8 cellular contexts compared by ENCODE assay signal in genomic region chr4:184097240-184097619, GRCh38.
DNase-seq lines count a peak whose midpoint lies in the region; ATAC-seq lines count a peak whose summit lies in the region.

No MANE protein-coding gene starts in this region.

- ATAC-seq in HG02571 (IDR thresholded peaks at IDR 0.05; ENCODE audit: unreplicated experiment) (peak; percentile 85), HG03045 (IDR thresholded peaks at IDR 0.05; ENCODE audit: unreplicated experiment) (no peak)

- peak; percentile 14 for DNase-seq in Daoy (ENCODE audit: low read depth)
- peak in 30 of 56 donors; percentile 6 to 70 (median 22) for DNase-seq in amygdala (lab: John Stamatoyannopoulos, UW)
- peak; percentile 31 for DNase-seq in kidney tubule cell (ENCODE audit: low spot score)
- peak; percentile 15 for DNase-seq in stimulated activated CD8-positive, alpha-beta memory T cell treated with anti-CD3 and anti-CD28 coated beads, Interleukin-4, amount 100 ng/mL, for 24 hours (ENCODE audit: low read depth)
- no peak for DNase-seq in LoVo (ENCODE audit: low spot score)
- no peak for DNase-seq in UCSD-AML1 (lab: John Stamatoyannopoulos, UW; ENCODE audit: unreplicated experiment)

Comparison
In these comparisons a context has a peak if more than half of its experiments do, and no peak if none do; other contexts are left out.
1. DNase-seq: peak in Daoy (single experiment), amygdala (30 of 56), kidney tubule cell (single experiment) and stimulated activated CD8-positive, alpha-beta memory T cell treated with anti-CD3 and anti-CD28 coated beads, Interleukin-4, amount 100 ng/mL, for 24 hours (single experiment); none in LoVo (single experiment) and UCSD-AML1 (single experiment).